In the genomic region with DNA sequence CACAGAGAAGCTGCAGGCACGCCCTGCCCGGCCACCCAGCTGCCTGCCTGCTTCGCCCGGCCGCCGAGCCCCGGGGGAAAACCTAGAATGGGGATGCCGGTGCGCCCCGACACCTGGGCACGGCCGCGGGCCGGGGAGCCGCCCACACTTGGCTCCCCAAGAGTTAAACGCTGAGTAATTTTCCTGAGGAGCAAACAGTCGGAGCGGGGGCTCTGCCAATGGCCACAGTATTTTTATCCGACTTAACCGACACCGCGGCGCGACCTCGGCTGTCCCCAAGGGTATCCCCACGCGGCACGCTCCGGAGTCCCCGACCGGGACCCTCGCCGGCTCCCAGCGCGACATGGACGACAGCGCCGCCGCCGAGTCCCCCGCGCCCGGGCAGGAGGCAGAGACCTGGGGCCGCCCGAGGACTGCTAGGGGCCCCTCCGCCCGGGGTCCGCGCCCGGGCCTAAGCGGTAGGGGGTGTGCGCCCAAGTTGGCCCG, we compare ENCODE assay signal across 8 cellular contexts. TPM values are rescaled to one million over a fixed set of nuclear protein-coding genes. Genes with fewer than 3 reads are reported as not detected.
A peak's percentile ranks its signal among the peaks of the same experiment; 100 is the strongest.
DNase-seq lines count a peak whose midpoint lies in the region; ATAC-seq, FAIRE-seq and TF ChIP-seq lines count a peak whose summit lies in the region.

No MANE protein-coding gene starts in this region.

- no peaks in the 10 kb centered on the region for H3K9me3 ChIP-seq in astrocyte (ENCODE audit: insufficient read depth, low read depth, low read length)

- H3K4me1 Mint-ChIP-seq in HFFc6 (ENCODE audit: low read depth) = peaks cover 57% of the 10 kb centered on the region
- H3K4me1 Mint-ChIP-seq in astrocyte (ENCODE audit: low read depth, unreplicated experiment) = peaks cover 22% of the 10 kb centered on the region

- H4K20me1 ChIP-seq in astrocyte (ENCODE audit: insufficient read depth, low read length) = peaks cover 35% of the 10 kb centered on the region

- H2AFZ ChIP-seq in astrocyte (ENCODE audit: low read depth, low read length) = peak overlapping the region; percentile 86

- H3K27ac Mint-ChIP-seq in HFFc6 (peak overlapping the region; percentile 58), astrocyte (ENCODE audit: unreplicated experiment) (peak overlapping the region; percentile 51)

- peak overlapping the region; percentile 47 for H3K27ac ChIP-seq in astrocyte (ENCODE audit: low read depth, low read length)

- no peaks in the 10 kb centered on the region for H3K27me3 ChIP-seq in astrocyte (ENCODE audit: insufficient read depth, low read length)

- no peaks in the 10 kb centered on the region for H3K36me3 ChIP-seq in astrocyte (ENCODE audit: insufficient read depth, low read length)

- peaks cover 5% of the 10 kb centered on the region; the same call in 1 of the 2 replicates for H3K36me3 Mint-ChIP-seq in HFFc6 (ENCODE audit: low read depth)
- no peaks in the 10 kb centered on the region for H3K36me3 Mint-ChIP-seq in astrocyte (ENCODE audit: low read depth, unreplicated experiment)

- peak overlapping the region; percentile 94 for H3K4me2 ChIP-seq in astrocyte (ENCODE audit: low read length)

- DNase-seq in HFFc6 = no peak
- DNase-seq in NCI-H69 (lab: John Stamatoyannopoulos, UW) = peak; percentile 51
- no peak for DNase-seq in astrocyte (ENCODE audit: low read depth)
- peak; percentile 37 for DNase-seq in iPS-NIHi11 (ENCODE audit: low spot score)
- DNase-seq in stimulated activated CD4-positive, alpha-beta T cell treated with anti-CD3 and anti-CD28 coated beads, Interleukin-12 subunit alpha, Interleukin-12 subunit beta, amount 100 ng/mL, for 48 hours (ENCODE audit: low read depth in 2 of 3, low spot score in 1 of 3) = peak in 2 of 3 donors; percentile 8 to 14
- DNase-seq in superior temporal gyrus (ENCODE audit: extremely low spot score) = no peak

- H3K9ac ChIP-seq in astrocyte (ENCODE audit: low read length) = peak overlapping the region; percentile 77

- no peaks in the 10 kb centered on the region for H3K9me3 Mint-ChIP-seq in HFFc6
- H3K9me3 Mint-ChIP-seq in astrocyte (ENCODE audit: unreplicated experiment) = no peaks in the 10 kb centered on the region

- peaks cover 33% of the 10 kb centered on the region for H3K79me2 ChIP-seq in astrocyte (ENCODE audit: insufficient read depth, low read length)

- peak overlapping the region; percentile 65 for H3K4me3 ChIP-seq in astrocyte (ENCODE audit: insufficient read depth, low read depth, low read length)

- no peaks in the 10 kb centered on the region; the same call in 1 of the 2 replicates for H3K27me3 Mint-ChIP-seq in HFFc6 (ENCODE audit: insufficient read depth)
- H3K27me3 Mint-ChIP-seq in astrocyte (ENCODE audit: low read depth, unreplicated experiment) = peaks cover 4% of the 10 kb centered on the region

- TF ChIP-seq CTCF in HFFc6 (IDR thresholded peaks at IDR 0.05) (no peak), astrocyte (IDR thresholded peaks at IDR 0.05; ENCODE audit: insufficient read depth, low read depth, low read length) (no peak)

- ATAC-seq in GM18511 (IDR thresholded peaks at IDR 0.05; ENCODE audit: unreplicated experiment) (peak; percentile 45), HG03565 (IDR thresholded peaks at IDR 0.05; ENCODE audit: unreplicated experiment) (no peak)

- FAIRE-seq in astrocyte (lab: Jason Lieb, UNC) = no peak

- peak overlapping the region; percentile 86 for H3K4me3 Mint-ChIP-seq in HFFc6
- H3K4me3 Mint-ChIP-seq in astrocyte (ENCODE audit: unreplicated experiment) = peak overlapping the region; percentile 86

- H3K4me1 ChIP-seq in astrocyte (ENCODE audit: insufficient read depth, low read length) = peaks cover 6% of the 10 kb centered on the region

RNA-seq across cellular contexts. Expression of gene UXS1, which starts 0.6 kb away (rescaled TPM):
- 10 to 100 TPM; 40.0 to 51.9 (median 44.5) TPM for total RNA-seq in HFFc6 (2021; fragmentation: NEBNext Ultra II Directional; extraction: Animal tissue kit (Norgen Biotek cat#: 25700))
- total RNA-seq in astrocyte = 43.1 and 49.2 TPM in 2 replicates

Comparison
In these comparisons a context has a peak if more than half of its experiments do, and no peak if none do; other contexts are left out.
1. DNase-seq: peak in NCI-H69 (single experiment), iPS-NIHi11 (single experiment) and stimulated activated CD4-positive, alpha-beta T cell treated with anti-CD3 and anti-CD28 coated beads, Interleukin-12 subunit alpha, Interleukin-12 subunit beta, amount 100 ng/mL, for 48 hours (2 of 3); none in HFFc6 (single experiment), astrocyte (single experiment) and superior temporal gyrus (single experiment).